ENCODE assay signal across 18 cellular contexts in the genomic region with DNA sequence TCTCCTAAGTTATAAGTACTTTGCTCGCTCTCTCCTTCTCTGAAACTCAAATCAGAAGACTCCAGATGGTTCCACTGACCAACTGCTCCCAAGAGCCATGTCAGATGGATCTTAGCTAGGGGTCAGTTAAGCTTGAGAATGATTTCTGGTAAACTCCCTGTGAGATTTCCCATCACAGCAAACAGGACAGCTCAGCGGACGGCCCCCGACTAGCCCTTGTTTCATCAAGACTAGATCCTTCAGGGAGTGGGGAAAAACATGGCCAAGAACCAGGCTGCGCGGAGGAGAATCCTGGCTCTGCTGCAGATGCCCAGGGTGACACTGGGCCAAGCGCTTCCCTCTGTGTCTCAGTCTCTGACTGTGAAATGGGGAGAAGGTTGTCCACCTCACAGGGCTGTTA.
"Had no signal": no experiment of that assay in that cellular context is flagged by ENCODE, and none has a peak within 500 bp of the region (broad histone marks: within the 10 kb centered on the region; RNA-seq: fewer than 3 reads in every experiment).

No MANE protein-coding gene starts in this region.

- ATAC-seq: left ventricle myocardium superior; lower lobe of right lung; naive thymus-derived CD8-positive, alpha-beta T cell; right lobe of liver; stimulated activated effector memory CD8-positive, alpha-beta T cell treated with anti-CD3 and anti-CD28 coated beads, Interleukin-12 subunit alpha, Interleukin-12 subunit beta, amount 100 ng/mL, for 72 hours had no signal

- H3K27me3 Mint-ChIP-seq: naive thymus-derived CD8-positive, alpha-beta T cell had no signal

- H3K27me3 ChIP-seq: right lobe of liver, thyroid gland, vagina had no signal

- H3K4me3 ChIP-seq: dorsolateral prefrontal cortex, lower lobe of right lung, right lobe of liver, smooth muscle cell, stomach, thyroid gland, vagina had no signal

- H3K27ac ChIP-seq: dorsolateral prefrontal cortex, lower lobe of right lung, right lobe of liver, stomach, thyroid gland, vagina had no signal

- H3K4me1 Mint-ChIP-seq: stimulated activated effector memory CD8-positive, alpha-beta T cell treated with anti-CD3 and anti-CD28 coated beads, Interleukin-12 subunit alpha, Interleukin-12 subunit beta, amount 100 ng/mL, for 72 hours had no signal

- H3K9me3 ChIP-seq: lower lobe of right lung, right lobe of liver, stomach, thyroid gland, vagina had no signal

- H3K4me3 Mint-ChIP-seq: naive thymus-derived CD8-positive, alpha-beta T cell; stimulated activated effector memory CD8-positive, alpha-beta T cell treated with anti-CD3 and anti-CD28 coated beads, Interleukin-12 subunit alpha, Interleukin-12 subunit beta, amount 100 ng/mL, for 72 hours had no signal

- H3K27ac Mint-ChIP-seq: stimulated activated effector memory CD8-positive, alpha-beta T cell treated with anti-CD3 and anti-CD28 coated beads, Interleukin-12 subunit alpha, Interleukin-12 subunit beta, amount 100 ng/mL, for 72 hours had no signal

- H3K36me3 ChIP-seq: lower lobe of right lung, right lobe of liver, stomach, thyroid gland, vagina had no signal

- H3K4me1 ChIP-seq: lower lobe of right lung, right lobe of liver had no signal

- H3K36me3 Mint-ChIP-seq: naive thymus-derived CD8-positive, alpha-beta T cell; stimulated activated effector memory CD8-positive, alpha-beta T cell treated with anti-CD3 and anti-CD28 coated beads, Interleukin-12 subunit alpha, Interleukin-12 subunit beta, amount 100 ng/mL, for 72 hours had no signal

- H3K9me3 Mint-ChIP-seq: naive thymus-derived CD8-positive, alpha-beta T cell; stimulated activated effector memory CD8-positive, alpha-beta T cell treated with anti-CD3 and anti-CD28 coated beads, Interleukin-12 subunit alpha, Interleukin-12 subunit beta, amount 100 ng/mL, for 72 hours had no signal

- DNase-seq: effector CD4-positive, alpha-beta T cell; head of caudate nucleus; left ventricle myocardium superior; lower lobe of right lung; naive thymus-derived CD8-positive, alpha-beta T cell; nucleus accumbens; posterior cingulate gyrus; right lobe of liver; stimulated activated CD4-positive, alpha-beta T cell treated with anti-CD3 and anti-CD28 coated beads, Interleukin-2, amount 100 ng/mL, for 24 hours; stimulated activated CD4-positive, alpha-beta T cell treated with anti-CD3 and anti-CD28 coated beads, Interleukin-4, amount 100 ng/mL, for 24 hours; stimulated activated naive CD4-positive, alpha-beta T cell treated with Interleukin-2 at 50 U/mL for 16 hours; stomach; thyroid gland; trophoblast cell had no signal

- H3K4me2 ChIP-seq: smooth muscle cell had no signal
